In genomic region chr21:31343680-31344480, GRCh38 we compare ENCODE assay signal across 1 cellular context.
TF ChIP-seq lines count a peak whose summit lies in the region.

TSS of gene TIAM1 (minus strand) at chr21:31344261. CDS start at chr21:31266972, 77,289 bp downstream.

TF ChIP-seq in HEK293, 187 proteins besides CTCF, POLR2A, EP300 and RAD21 (continued from another document):
- peak; percentile 73 for TF ChIP-seq KLF9 (tag by site-specific recombination; IDR thresholded peaks at IDR 0.05; ENCODE audit: low read depth)
- TF ChIP-seq SP2 (tag by site-specific recombination; IDR thresholded peaks at IDR 0.05) = peak; percentile 78
- TF ChIP-seq IKZF3 (tag by site-specific recombination; IDR thresholded peaks at IDR 0.05) = peak; percentile 81
- no peak for TF ChIP-seq ZNF830 (tag by site-specific recombination; IDR thresholded peaks at IDR 0.05; ENCODE audit: low read depth)
- TF ChIP-seq KLF1 (tag by site-specific recombination; IDR thresholded peaks at IDR 0.05) = peak; percentile 74
- TF ChIP-seq GLI2 (tag by site-specific recombination; IDR thresholded peaks at IDR 0.05; ENCODE audit: borderline replicate concordance, low read depth) = no peak
- peak; percentile 100 for TF ChIP-seq ZBTB17 (tag by site-specific recombination; IDR thresholded peaks at IDR 0.05)
- 0 out of 2 replicates have a peak, but pooled peaks have one; percentile 39 for TF ChIP-seq ZNF692 (tag by site-specific recombination; IDR thresholded peaks at IDR 0.05)
- TF ChIP-seq ZNF639 (tag by site-specific recombination; IDR thresholded peaks at IDR 0.05) = peak; percentile 33; the same call in 1 of the 2 replicates
- peak; percentile 94 for TF ChIP-seq SP3 (tag by site-specific recombination; IDR thresholded peaks at IDR 0.05)
- no peak for TF ChIP-seq ZNF148 (tag by site-specific recombination; IDR thresholded peaks at IDR 0.05; ENCODE audit: borderline replicate concordance)
- TF ChIP-seq OSR2 (tag by site-specific recombination; IDR thresholded peaks at IDR 0.05) = peak; percentile 83
- no peak for TF ChIP-seq ZNF133 (tag by site-specific recombination; IDR thresholded peaks at IDR 0.05)
- TF ChIP-seq ZBTB26 (tag by site-specific recombination; optimal IDR thresholded peaks at IDR 0.05) = peak; percentile 87
- peak; percentile 58; the same call in 1 of the 2 replicates for TF ChIP-seq ZNF394 (tag by site-specific recombination; IDR thresholded peaks at IDR 0.05; ENCODE audit: borderline replicate concordance)
- TF ChIP-seq ZNF140 (tag by site-specific recombination; IDR thresholded peaks at IDR 0.05) = no peak
- TF ChIP-seq ZNF629 (tag by site-specific recombination; IDR thresholded peaks at IDR 0.05) = peak; percentile 33; the same call in 1 of the 2 replicates
- TF ChIP-seq EGR2 (tag by site-specific recombination; IDR thresholded peaks at IDR 0.05; ENCODE audit: low read depth) = peak; percentile 98
- TF ChIP-seq WT1 (tag by site-specific recombination; IDR thresholded peaks at IDR 0.05) = peak; percentile 97
- TF ChIP-seq PRDM10 (tag by site-specific recombination; IDR thresholded peaks at IDR 0.05) = peak; percentile 69
- TF ChIP-seq ZBTB10 (tag by site-specific recombination; IDR thresholded peaks at IDR 0.05) = no peak
- TF ChIP-seq ZNF513 (tag by site-specific recombination; IDR thresholded peaks at IDR 0.05) = peak; percentile 57; the same call in 1 of the 2 replicates
- TF ChIP-seq ZBTB21 (tag by site-specific recombination; IDR thresholded peaks at IDR 0.05) = 0 out of 2 replicates have a peak, but pooled peaks have one; percentile 22
- TF ChIP-seq ZNF600 (tag by site-specific recombination; IDR thresholded peaks at IDR 0.05) = peak; percentile 90
- TF ChIP-seq SP7 (tag by site-specific recombination; IDR thresholded peaks at IDR 0.05) = peak; percentile 74
- TF ChIP-seq ATF2 (tag by site-specific recombination; IDR thresholded peaks at IDR 0.05; ENCODE audit: low read depth) = peak; percentile 87
- peak; percentile 44 for TF ChIP-seq GLIS1 (tag by site-specific recombination; IDR thresholded peaks at IDR 0.05)
- 0 out of 2 replicates have a peak, but pooled peaks have one; percentile 16 for TF ChIP-seq ZNF449 (tag by site-specific recombination; IDR thresholded peaks at IDR 0.05)
- no peak for TF ChIP-seq ZNF184 (tag by site-specific recombination; IDR thresholded peaks at IDR 0.05)
- TF ChIP-seq ZIC2 (tag by site-specific recombination; IDR thresholded peaks at IDR 0.05) = peak; percentile 40; the same call in 1 of the 2 replicates
- no peak for TF ChIP-seq ZNF558 (tag by site-specific recombination; IDR thresholded peaks at IDR 0.05)
- TF ChIP-seq ZFHX2 (tag by site-specific recombination; conservative IDR thresholded peaks at IDR 0.05) = peak; percentile 96
- TF ChIP-seq ZBTB49 (tag by site-specific recombination; IDR thresholded peaks at IDR 0.05; ENCODE audit: low read depth) = no peak
